12 cellular contexts compared by ENCODE assay signal in the genomic region with DNA sequence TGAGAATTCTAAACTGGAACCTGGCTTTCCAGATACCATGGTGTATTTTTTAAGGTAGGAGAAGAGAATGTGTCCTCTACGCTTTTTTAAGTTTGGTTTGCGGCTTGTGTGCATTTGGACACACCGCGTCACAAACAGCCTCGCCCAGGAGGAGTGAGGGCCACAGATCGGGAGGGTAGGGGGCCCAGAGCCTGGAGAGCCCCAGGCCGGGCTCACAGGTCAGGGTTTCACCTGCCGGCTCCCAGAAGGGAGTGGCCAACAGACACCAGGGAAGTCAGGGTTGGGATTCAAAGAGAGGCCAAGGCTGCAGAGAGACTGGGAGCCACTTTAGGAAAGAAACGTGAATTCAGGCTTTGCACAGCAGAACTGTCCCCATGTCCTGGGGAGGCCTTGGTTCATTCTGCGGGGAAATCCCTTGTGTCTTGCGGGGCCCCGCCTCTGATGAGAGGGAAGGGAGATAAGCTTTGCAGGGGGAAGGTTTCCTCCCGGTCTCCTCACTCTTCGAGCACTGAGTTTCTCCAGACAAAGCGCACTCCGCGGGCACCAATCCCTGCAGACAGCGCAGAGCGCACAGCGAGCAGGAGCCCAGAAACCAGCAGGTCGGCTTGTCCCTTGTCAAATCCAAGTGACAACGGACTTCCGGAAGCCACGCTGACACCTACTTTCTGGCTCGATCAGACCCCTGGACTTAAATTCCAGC. TPM values are rescaled to one million over a fixed set of nuclear protein-coding genes. Genes with fewer than 3 reads are reported as not detected.
DNase-seq lines count a peak whose midpoint lies in the region; FAIRE-seq and TF ChIP-seq lines count a peak whose summit lies in the region.
"Had no signal": no experiment of that assay in that cellular context is flagged by ENCODE, and none has a peak within 500 bp of the region (broad histone marks: within the 10 kb centered on the region; RNA-seq: fewer than 3 reads in every experiment).

No MANE protein-coding gene starts in this region.

- no peak overlapping the region for H3T11ph ChIP-seq in H9 (ENCODE audit: low read length)

- H3K27me3 ChIP-seq in H9 (ENCODE audit: insufficient read depth, low read length) = peaks cover 7% of the 10 kb centered on the region; the same call in 1 of the 2 replicates
- peaks cover 16% of the 10 kb centered on the region for H3K27me3 ChIP-seq in hepatocyte
- no peaks in the 10 kb centered on the region for H3K27me3 ChIP-seq in skeletal muscle satellite cell (ENCODE audit: control insufficient read depth, insufficient read depth, low read length)
- H3K27me3 ChIP-seq in PC-9 (ENCODE audit: insufficient read depth, low read depth) = no peaks in the 10 kb centered on the region

- peaks cover 0 to 4% of the 10 kb centered on the region in 2 experiments; a peak in 4 of 5 replicates for H3K9me3 Mint-ChIP-seq in H9
- H3K9me3 Mint-ChIP-seq in activated T-helper 2 cell treated with anti-CD3 and anti-CD28 coated beads, Interferon-gamma antibody, Interleukin-2, Interleukin-4, amounts not matched to agents 10 μg/mL and 5 μg/mL and 100 μg/mL, durations not matched to agents 14 hours and 24 hours and 36 hours = peaks cover 4% of the 10 kb centered on the region

- H3K9ac ChIP-seq in H9 (ENCODE audit: extremely low read depth, insufficient read length, low read length) (no peak overlapping the region), skeletal muscle satellite cell (ENCODE audit: low read depth, low read length) (peak overlapping the region; percentile 100)

- H2AK5ac ChIP-seq in H9 (ENCODE audit: insufficient read length, low read length) = no peak overlapping the region

- no peak overlapping the region for H3K27ac Mint-ChIP-seq in H9
- no peak overlapping the region for H3K27ac Mint-ChIP-seq in activated T-helper 2 cell treated with anti-CD3 and anti-CD28 coated beads, Interferon-gamma antibody, Interleukin-2, Interleukin-4, amounts not matched to agents 10 μg/mL and 5 μg/mL and 100 μg/mL, durations not matched to agents 14 hours and 24 hours and 36 hours

- no peak overlapping the region; the same call in 1 of the 2 replicates for H2BK15ac ChIP-seq in H9 (ENCODE audit: low read depth, low read length)

- H2AFZ ChIP-seq in H9 (ENCODE audit: low read length) = no peak overlapping the region
- H2AFZ ChIP-seq in hepatocyte = no peak overlapping the region
- no peak overlapping the region for H2AFZ ChIP-seq in PC-9

- TF ChIP-seq CTCF in H9 (conservative IDR thresholded peaks at IDR 0.05) (no peak), hepatocyte (IDR thresholded peaks at IDR 0.05; ENCODE audit: poor library complexity) (no peak), PC-9 (conservative IDR thresholded peaks at IDR 0.05) (no peak)

- H3K4me2 ChIP-seq in H9 (ENCODE audit: insufficient read depth, insufficient read length, low read length) = peak overlapping the region; percentile 60
- peak overlapping the region; percentile 84 for H3K4me2 ChIP-seq in hepatocyte
- peak overlapping the region; percentile 89 for H3K4me2 ChIP-seq in skeletal muscle satellite cell (ENCODE audit: low read length)
- no peak overlapping the region for H3K4me2 ChIP-seq in PC-9

- H3K79me1 ChIP-seq in H9 (ENCODE audit: insufficient read depth, low read depth, low read length, poor library complexity, severe bottlenecking) = no peaks in the 10 kb centered on the region

- no peaks in the 10 kb centered on the region for H3K9me3 ChIP-seq in H9 (ENCODE audit: control insufficient read depth, low read depth, low read length)
- H3K9me3 ChIP-seq in hepatocyte (ENCODE audit: low read depth) = no peaks in the 10 kb centered on the region
- no peaks in the 10 kb centered on the region for H3K9me3 ChIP-seq in skeletal muscle satellite cell (replicated peaks; ENCODE audit: low read length)
- no peaks in the 10 kb centered on the region for H3K9me3 ChIP-seq in PC-9 (ENCODE audit: insufficient read depth, low read depth)

- peaks cover 14% of the 10 kb centered on the region for H3K23me2 ChIP-seq in H9 (ENCODE audit: insufficient read length, low read depth, low read length, poor library complexity, severe bottlenecking)

- H3K4me1 Mint-ChIP-seq in H9 = peaks cover 25 to 31% of the 10 kb centered on the region in 2 experiments
- H3K4me1 Mint-ChIP-seq in activated T-helper 2 cell treated with anti-CD3 and anti-CD28 coated beads, Interferon-gamma antibody, Interleukin-2, Interleukin-4, amounts not matched to agents 10 μg/mL and 5 μg/mL and 100 μg/mL, durations not matched to agents 14 hours and 24 hours and 36 hours (ENCODE audit: low read depth) = peaks cover 16% of the 10 kb centered on the region

- H3K4me1 ChIP-seq in H9 (ENCODE audit: insufficient read depth, low read length) = peaks cover 4% of the 10 kb centered on the region; the same call in 1 of the 2 replicates
- H3K4me1 ChIP-seq in hepatocyte (ENCODE audit: insufficient read depth) = peaks cover 22% of the 10 kb centered on the region
- peaks cover 21% of the 10 kb centered on the region for H3K4me1 ChIP-seq in skeletal muscle satellite cell (ENCODE audit: control insufficient read depth, insufficient read depth, low read length)
- 0 out of 2 replicates have a peak, but pooled peaks cover 6% of the 10 kb centered on the region for H3K4me1 ChIP-seq in PC-9 (replicated peaks; ENCODE audit: insufficient read depth)

- peaks cover 2% of the 10 kb centered on the region; the same call in 1 of the 2 replicates for H3K79me2 ChIP-seq in H9 (ENCODE audit: insufficient read depth, low read length)
- H3K79me2 ChIP-seq in hepatocyte = peaks cover 22% of the 10 kb centered on the region
- H3K79me2 ChIP-seq in PC-9 (ENCODE audit: low read depth) = no peaks in the 10 kb centered on the region

- H3K27me3 Mint-ChIP-seq in H9 (ENCODE audit: low read depth) = peaks cover 32% of the 10 kb centered on the region
- peaks cover 39% of the 10 kb centered on the region for H3K27me3 Mint-ChIP-seq in activated T-helper 2 cell treated with anti-CD3 and anti-CD28 coated beads, Interferon-gamma antibody, Interleukin-2, Interleukin-4, amounts not matched to agents 10 μg/mL and 5 μg/mL and 100 μg/mL, durations not matched to agents 14 hours and 24 hours and 36 hours (ENCODE audit: low read depth)

- H3K14ac ChIP-seq in H9 (ENCODE audit: insufficient read depth, low read length) = no peak overlapping the region

- H3K4me3 Mint-ChIP-seq in H9 = peak overlapping the region; percentile 81 to 89
- H3K4me3 Mint-ChIP-seq in activated T-helper 2 cell treated with anti-CD3 and anti-CD28 coated beads, Interferon-gamma antibody, Interleukin-2, Interleukin-4, amounts not matched to agents 10 μg/mL and 5 μg/mL and 100 μg/mL, durations not matched to agents 14 hours and 24 hours and 36 hours (ENCODE audit: low read depth) = peak overlapping the region; percentile 88

- H3K27ac ChIP-seq in H9 (ENCODE audit: insufficient read length, low read depth, low read length) (no peak overlapping the region), hepatocyte (no peak overlapping the region), PC-9 (no peak overlapping the region)
- H3K27ac ChIP-seq: WERI-Rb-1 had no signal

- no peaks in the 10 kb centered on the region for H4K20me1 ChIP-seq in H9 (ENCODE audit: control insufficient read depth, insufficient read depth, insufficient read length)
- no peaks in the 10 kb centered on the region for H4K20me1 ChIP-seq in hepatocyte (ENCODE audit: insufficient read depth, poor library complexity, severe bottlenecking)
- H4K20me1 ChIP-seq in PC-9 (ENCODE audit: insufficient read depth) = no peaks in the 10 kb centered on the region

- H3K36me3 ChIP-seq in hepatocyte (replicated peaks; ENCODE audit: insufficient read depth, low read depth) (no peaks in the 10 kb centered on the region), skeletal muscle satellite cell (ENCODE audit: insufficient read depth, low read length) (peaks cover 21% of the 10 kb centered on the region), PC-9 (ENCODE audit: low read depth) (no peaks in the 10 kb centered on the region)

- no peak overlapping the region for H4K5ac ChIP-seq in H9 (ENCODE audit: insufficient read length, low read depth, low read length)

- no peak overlapping the region for H2BK12ac ChIP-seq in H9 (ENCODE audit: insufficient read length, low read depth, low read length)

- H2BK120ac ChIP-seq in H9 (ENCODE audit: low read depth, low read length, poor library complexity, severe bottlenecking) = no peak overlapping the region

- H3K23ac ChIP-seq in H9 (ENCODE audit: insufficient read length, low read depth, low read length) = no peak overlapping the region

- H4K91ac ChIP-seq in H9 (ENCODE audit: insufficient read length, low read depth, low read length) = no peak overlapping the region

- no peak overlapping the region for H3K18ac ChIP-seq in H9 (ENCODE audit: insufficient read length, low read depth, low read length)

- peaks cover 14 to 17% (median 16%) of the 10 kb centered on the region in 3 experiments for H3K36me3 Mint-ChIP-seq in H9 (ENCODE audit: insufficient read depth in 1 of 3, low read depth in 3 of 3)
- H3K36me3 Mint-ChIP-seq in activated T-helper 2 cell treated with anti-CD3 and anti-CD28 coated beads, Interferon-gamma antibody, Interleukin-2, Interleukin-4, amounts not matched to agents 10 μg/mL and 5 μg/mL and 100 μg/mL, durations not matched to agents 14 hours and 24 hours and 36 hours (ENCODE audit: low read depth) = peaks cover 15% of the 10 kb centered on the region

- no peak overlapping the region for H2BK20ac ChIP-seq in H9 (ENCODE audit: low read depth, low read length, poor library complexity, severe bottlenecking)

- H3K9me2 ChIP-seq in hepatocyte (replicated peaks; ENCODE audit: insufficient read depth) (no peaks in the 10 kb centered on the region), PC-9 (ENCODE audit: insufficient read depth) (no peaks in the 10 kb centered on the region)

- intact Hi-C loops in activated T-helper 2 cell treated with anti-CD3 and anti-CD28 coated beads, Interferon-gamma antibody, Interleukin-2, Interleukin-4, amounts not matched to agents 10 μg/mL and 5 μg/mL and 100 μg/mL, durations not matched to agents 14 hours and 24 hours and 36 hours (cut with micrococcal nuclease) = no loop called here
- intact Hi-C loops in PC-9 (cut with micrococcal nuclease; ENCODE audit: unreplicated experiment) = no loop called here

- no peak overlapping the region for H3K56ac ChIP-seq in H9 (ENCODE audit: insufficient read length, low read depth, low read length)

- no peak overlapping the region for H4K8ac ChIP-seq in H9 (replicated peaks; ENCODE audit: insufficient read length, low read depth, low read length)

- WGBS in H9 (ENCODE audit: extremely low coverage, insufficient read length, low lambda C conversion rate) = no CpG with 5 or more reads among the region's 25 CpGs
- WGBS in hepatocyte (ENCODE audit: low lambda C conversion rate, missing lambda C conversion rate) = 62% methylated on average over 25 of the region's 25 CpGs

- CTCF ChIA-PET in PC-9 (lab: Charles Lee) = no interaction called here

- no peak for FAIRE-seq in GM12892 (lab: Jason Lieb, UNC)

- POLR2A ChIA-PET in PC-9 (lab: Charles Lee; ENCODE audit: unreplicated experiment) = no interaction called here

- no TSS peak for BruUV-seq in PC-9 (replicated peaks; lab: Mats Ljungman, UMichigan)

- H3F3A ChIP-seq in PC-9 (ENCODE audit: insufficient read depth, low read depth) = peaks cover 4% of the 10 kb centered on the region; the same call in 1 of the 2 replicates

- H3K4me3 ChIP-seq in hepatocyte (no peak overlapping the region), skeletal muscle satellite cell (ENCODE audit: low read length) (no peak overlapping the region), PC-9 (no peak overlapping the region)

- peak; percentile 56 for DNase-seq in H9
- no peak for DNase-seq in activated T-helper 2 cell treated with anti-CD3 and anti-CD28 coated beads, Interferon-gamma antibody, Interleukin-2, Interleukin-4, amounts not matched to agents 10 μg/mL and 5 μg/mL and 100 μg/mL, durations not matched to agents 14 hours and 24 hours and 36 hours (ENCODE audit: low spot score)
- no peak for DNase-seq in hepatocyte (ENCODE audit: low spot score)
- no peak for DNase-seq in GM12892 (ENCODE audit: insufficient read length)
- DNase-seq in PC-9 = no peak
- no peak for DNase-seq in stimulated activated CD4-positive, alpha-beta T cell treated with anti-CD3 and anti-CD28 coated beads, Interleukin-2, amount 100 ng/mL, for 48 hours
- DNase-seq: activated gamma-delta T cell, EL, NCI-H1930, WERI-Rb-1 had no signal

- H3K4ac ChIP-seq in H9 (ENCODE audit: low read depth, low read length) = no peak overlapping the region

- TF ChIP-seq POLR2A in GM12892 (IDR thresholded peaks at IDR 0.05; ENCODE audit: low read depth, low read length) = no peak

- H2BK5ac ChIP-seq in H9 (ENCODE audit: insufficient read length, low read length) = no peak overlapping the region

RNA-seq across cellular contexts. Expression of gene TUBB6, which starts 2.0 kb away (rescaled TPM):
- total RNA-seq in H9 (2021) = 134 and 135 TPM in 2 replicates
- total RNA-seq in activated T-helper 2 cell treated with anti-CD3 and anti-CD28 coated beads, Interferon-gamma antibody, Interleukin-2, Interleukin-4, amounts not matched to agents 10 μg/mL and 5 μg/mL and 100 μg/mL, durations not matched to agents 14 hours and 24 hours and 36 hours = 54.2 and 57.2 TPM in 2 replicates
- total RNA-seq in hepatocyte = 68.6 and 86.1 TPM in 2 replicates
- polyA plus RNA-seq in hepatocyte = 96.3 and 109 TPM in 2 replicates
- 661 and 1,104 TPM in 2 replicates for total RNA-seq in skeletal muscle satellite cell (2012; rRNA removed)
- 38.8 TPM for polyA plus RNA-seq in GM12892 (2012; ENCODE audit: missing spikeins)
- 42.2 and 47.9 TPM in 2 replicates for total RNA-seq in PC-9 (2021)

RNA-seq across cellular contexts. Expression of gene CIDEA, which starts 51.9 kb away (rescaled TPM):
- total RNA-seq in H9 (2021) (not detected in 2 replicates), hepatocyte (not detected in 2 replicates), PC-9 (2021) (not detected in 2 replicates)
- total RNA-seq in activated T-helper 2 cell treated with anti-CD3 and anti-CD28 coated beads, Interferon-gamma antibody, Interleukin-2, Interleukin-4, amounts not matched to agents 10 μg/mL and 5 μg/mL and 100 μg/mL, durations not matched to agents 14 hours and 24 hours and 36 hours = not detected in 2 replicates
- polyA plus RNA-seq in hepatocyte = not detected in 2 replicates
- 0.25 TPM in 1 of 2 replicates, not detected in the other for total RNA-seq in skeletal muscle satellite cell (2012; rRNA removed)
- polyA plus RNA-seq in GM12892 (2012; ENCODE audit: missing spikeins) = not detected
- total RNA-seq: myocyte had no signal
